ENCODE assay signal across 8 cellular contexts in genomic region chr19:12774588-12775555, GRCh38. TPM values are rescaled to one million over a fixed set of nuclear protein-coding genes. Genes with fewer than 3 reads are reported as not detected.
DNase-seq lines count a peak whose midpoint lies in the region; ATAC-seq, FAIRE-seq and TF ChIP-seq lines count a peak whose summit lies in the region.

HOOK2 (minus strand) TSS chr19:12775552; CDS start chr19:12775449, 103 bp downstream.

- no peak for FAIRE-seq in astrocyte (lab: Jason Lieb, UNC)

- H3K4me3 ChIP-seq in A673 (ENCODE audit: low read depth, low read length, poor library complexity, severe bottlenecking), result peak within 1 kb of the TSS; percentile 77
- H3K4me3 ChIP-seq in GM23248, result peak within 1 kb of the TSS; percentile 78
- peak within 1 kb of the TSS; percentile 67 for H3K4me3 ChIP-seq in astrocyte (ENCODE audit: insufficient read depth, low read depth, low read length)
- H3K4me3 ChIP-seq in iPS-15b (ENCODE audit: low read depth, low read length), result peak within 1 kb of the TSS; percentile 86
- peak within 1 kb of the TSS; percentile 77 for H3K4me3 ChIP-seq in skeletal muscle cell (ENCODE audit: low read depth, low read length)

- TF ChIP-seq CTCF in A673 (conservative IDR thresholded peaks at IDR 0.05; ENCODE audit: low read depth, low read length) (no peak), astrocyte (IDR thresholded peaks at IDR 0.05; ENCODE audit: insufficient read depth, low read depth, low read length) (no peak)

- CTCF ChIA-PET in A673 (lab: Charles Lee), result interaction anchor here (0.5 to 0.8 kb wide), 2 partner anchors 8 to 17 kb away, joined by 3 to 8 read pairs; partner anchors contain the start of gene JUNB

- no peaks in the 10 kb centered on the region for H3K9me3 ChIP-seq in A673 (ENCODE audit: low read depth, low read length, poor library complexity, severe bottlenecking)
- no peaks in the 10 kb centered on the region for H3K9me3 ChIP-seq in GM23248 (ENCODE audit: low read depth)
- no peaks in the 10 kb centered on the region for H3K9me3 ChIP-seq in astrocyte (ENCODE audit: insufficient read depth, low read depth, low read length)
- H3K9me3 ChIP-seq in iPS-15b (ENCODE audit: control insufficient read depth, insufficient read depth, low read length), result no peaks in the 10 kb centered on the region

- peak within 1 kb of the TSS; percentile 71 for H3K4me2 ChIP-seq in GM23248 (ENCODE audit: unreplicated experiment)
- peak within 1 kb of the TSS; percentile 97 for H3K4me2 ChIP-seq in astrocyte (ENCODE audit: low read length)

- no peaks in the 10 kb centered on the region for H3K79me2 ChIP-seq in GM23248 (ENCODE audit: insufficient read depth)
- H3K79me2 ChIP-seq in astrocyte (ENCODE audit: insufficient read depth, low read length), result no peaks in the 10 kb centered on the region

- H3K9me2 ChIP-seq in GM23248 (ENCODE audit: insufficient read depth), result no peaks in the 10 kb centered on the region

- peak within 1 kb of the TSS; percentile 84 for H2AFZ ChIP-seq in GM23248
- peak within 1 kb of the TSS; percentile 89 for H2AFZ ChIP-seq in astrocyte (ENCODE audit: low read depth, low read length)

- H3K27ac Mint-ChIP-seq in astrocyte (ENCODE audit: unreplicated experiment), result peak within 1 kb of the TSS; percentile 58

- H3K9ac ChIP-seq in GM23248 (peak within 1 kb of the TSS; percentile 79), astrocyte (ENCODE audit: low read length) (peak within 1 kb of the TSS; percentile 76), iPS-15b (ENCODE audit: low read depth, low read length) (peak within 1 kb of the TSS; percentile 81)

- intact Hi-C loops in A673 (cut with micrococcal nuclease; ENCODE audit: unreplicated experiment), result no loop called here

- no peaks in the 10 kb centered on the region for H4K20me1 ChIP-seq in GM23248 (ENCODE audit: insufficient read depth)
- H4K20me1 ChIP-seq in astrocyte (ENCODE audit: insufficient read depth, low read length), result no peaks in the 10 kb centered on the region

- DNase-seq in A673 (ENCODE audit: low spot score), result no peak
- DNase-seq in GM23248, result no peak
- DNase-seq in NCI-H2196 treated with DMSO at 0.1 percent for 48 hours (lab: John Stamatoyannopoulos, UW; ENCODE audit: unreplicated experiment), result peak; percentile 92
- DNase-seq in astrocyte (ENCODE audit: low read depth), result no peak
- DNase-seq in skeletal muscle cell (ENCODE audit: low read depth), result no peak

- H3K36me3 ChIP-seq in A673 (ENCODE audit: insufficient read depth, low read length, poor library complexity, severe bottlenecking) (no peaks in the 10 kb centered on the region), GM23248 (ENCODE audit: low read depth) (no peaks in the 10 kb centered on the region), astrocyte (ENCODE audit: insufficient read depth, low read length) (no peaks in the 10 kb centered on the region), iPS-15b (ENCODE audit: control insufficient read depth, insufficient read depth, low read length) (peaks cover 3% of the 10 kb centered on the region)

- in situ Hi-C loops in GM23248 (cut with MboI), result no loop called here

- H3K4me1 ChIP-seq in A673 (ENCODE audit: insufficient read depth, low read length, poor library complexity, severe bottlenecking) (peaks cover 17% of the 10 kb centered on the region), GM23248 (ENCODE audit: insufficient read depth) (peaks cover 17% of the 10 kb centered on the region), astrocyte (ENCODE audit: insufficient read depth, low read length) (peaks cover 27% of the 10 kb centered on the region), iPS-15b (ENCODE audit: control insufficient read depth, insufficient read depth, low read length) (peaks cover 8% of the 10 kb centered on the region)

- H3K27me3 ChIP-seq in A673 (replicated peaks; ENCODE audit: insufficient read depth, low read depth, low read length, poor library complexity) (no peaks in the 10 kb centered on the region), GM23248 (replicated peaks; ENCODE audit: insufficient read depth) (no peaks in the 10 kb centered on the region), astrocyte (ENCODE audit: insufficient read depth, low read length) (no peaks in the 10 kb centered on the region), iPS-15b (ENCODE audit: control insufficient read depth, insufficient read depth, low read length) (no peaks in the 10 kb centered on the region)

- BruUV-seq in A673 (replicated peaks; lab: Mats Ljungman, UMichigan), result no TSS peak

- peak within 1 kb of the TSS; percentile 61 for H3K27ac ChIP-seq in A673 (ENCODE audit: low read depth, low read length, poor library complexity, severe bottlenecking)
- peak within 1 kb of the TSS; percentile 47 for H3K27ac ChIP-seq in GM23248
- H3K27ac ChIP-seq in astrocyte (ENCODE audit: low read depth, low read length), result peak within 1 kb of the TSS; percentile 7

- peaks cover 30% of the 10 kb centered on the region for H3F3A ChIP-seq in GM23248 (ENCODE audit: insufficient read depth)

- H3K4me1 Mint-ChIP-seq in astrocyte (ENCODE audit: low read depth, unreplicated experiment), result peaks cover 23% of the 10 kb centered on the region

- peak within 1 kb of the TSS; percentile 81 for H3K4me3 Mint-ChIP-seq in astrocyte (ENCODE audit: unreplicated experiment)

- ATAC-seq in GM19324 (IDR thresholded peaks at IDR 0.05; ENCODE audit: low FRiP score, unreplicated experiment) (no peak), GM21381 (IDR thresholded peaks at IDR 0.05; ENCODE audit: unreplicated experiment) (no peak)

- H3K36me3 Mint-ChIP-seq in astrocyte (ENCODE audit: low read depth, unreplicated experiment), result peaks cover 5% of the 10 kb centered on the region

- peaks cover 5% of the 10 kb centered on the region for H3K27me3 Mint-ChIP-seq in astrocyte (ENCODE audit: low read depth, unreplicated experiment)

- WGBS in GM23248 (ENCODE audit: low coverage in 1 of 2, low lambda C conversion rate in 2 of 2, missing lambda C conversion rate in 2 of 2), 2 experiments, result 20 to 21% methylated on average over 47 to 48 of the region's 58 CpGs

- POLR2A ChIA-PET in A673 (lab: Charles Lee; ENCODE audit: low non-redundant PET), result no interaction called here

- no peaks in the 10 kb centered on the region for H3K9me3 Mint-ChIP-seq in astrocyte (ENCODE audit: unreplicated experiment)

RNA-seq across cellular contexts. Expression of gene HOOK2, which starts in this region (rescaled TPM):
- 25.8 and 34.1 TPM in 2 replicates for total RNA-seq in A673 (2021)
- 17.1 TPM in 2 replicates for total RNA-seq in GM23248 (2014; rRNA removed; shearing (Covaris generic))
- 11.8 and 12.4 TPM in 2 replicates for polyA plus RNA-seq in GM23248 (2016; fragmentation: Nextera tagmentation; extraction: Ambion mirVana)
- total RNA-seq in astrocyte, result 21.7 and 25.9 TPM in 2 replicates

Comparison
In these comparisons a context has a peak if more than half of its experiments do, and no peak if none do; other contexts are left out.
1. H3K27ac ChIP-seq: peak in every context shown above with its lines; median percentile 61 in A673; 47 in GM23248; 7 in astrocyte.